In genomic region chr10:125038637-125039036, GRCh38 we compare ENCODE assay signal across 8 cellular contexts.
DNase-seq lines count a peak whose midpoint lies in the region; ATAC-seq, FAIRE-seq and TF ChIP-seq lines count a peak whose summit lies in the region.

No MANE protein-coding gene starts in this region.

- H3K36me3 ChIP-seq in small intestine (ENCODE audit: control insufficient read depth in 2 of 2, insufficient read depth in 2 of 2, low read length in 2 of 2): peaks cover 0 to 5% of the 10 kb centered on the region in 2 donors

- no peaks in the 10 kb centered on the region for H3K9me3 ChIP-seq in small intestine (ENCODE audit: control insufficient read depth, low read depth)

- no peaks in the 10 kb centered on the region for H3K9me3 Mint-ChIP-seq in activated T-cell treated with anti-CD3 and anti-CD28 coated beads, Interleukin-2, amount 50 U/mL, for 24 hours
- H3K9me3 Mint-ChIP-seq in activated CD4-positive, alpha-beta T cell treated with anti-CD3 and anti-CD28 coated beads, Interleukin-2, amount 10 ng/mL, durations not matched to agents 24 days and 14 days: no peaks in the 10 kb centered on the region

- no peaks in the 10 kb centered on the region for H3K27me3 Mint-ChIP-seq in activated T-cell treated with anti-CD3 and anti-CD28 coated beads, Interleukin-2, amount 50 U/mL, for 24 hours
- peaks cover 4% of the 10 kb centered on the region for H3K27me3 Mint-ChIP-seq in activated CD4-positive, alpha-beta T cell treated with anti-CD3 and anti-CD28 coated beads, Interleukin-2, amount 10 ng/mL, durations not matched to agents 24 days and 14 days

- no peak for FAIRE-seq in small intestine (lab: Jason Lieb, UNC)

- no peaks in the 10 kb centered on the region for H3K4me1 Mint-ChIP-seq in activated T-cell treated with anti-CD3 and anti-CD28 coated beads, Interleukin-2, amount 50 U/mL, for 24 hours (ENCODE audit: low read depth)
- H3K4me1 Mint-ChIP-seq in activated CD4-positive, alpha-beta T cell treated with anti-CD3 and anti-CD28 coated beads, Interleukin-2, amount 10 ng/mL, durations not matched to agents 24 days and 14 days: no peaks in the 10 kb centered on the region

- ATAC-seq in SK-N-SH treated with all-trans-retinoic acid at 6 μM for 48 hours (peak; percentile 35), left ventricle myocardium superior (peak; percentile 94)

- WGBS in small intestine, 3 donors: 36 to 67% (median 50%) methylated on average over 8 of the region's 8 CpGs

- no peak overlapping the region for H3K4me3 Mint-ChIP-seq in activated T-cell treated with anti-CD3 and anti-CD28 coated beads, Interleukin-2, amount 50 U/mL, for 24 hours
- H3K4me3 Mint-ChIP-seq in activated CD4-positive, alpha-beta T cell treated with anti-CD3 and anti-CD28 coated beads, Interleukin-2, amount 10 ng/mL, durations not matched to agents 24 days and 14 days: no peak overlapping the region

- H3K27me3 ChIP-seq in small intestine (ENCODE audit: control insufficient read depth in 2 of 2, insufficient read depth in 2 of 2, low read length in 2 of 2): no peaks in the 10 kb centered on the region

- peak overlapping the region in 1 of 2 donors; percentile 46 for H3K27ac ChIP-seq in small intestine (ENCODE audit: low read depth in 1 of 2, low read length in 1 of 2)

- H3K4me3 ChIP-seq in small intestine (ENCODE audit: low read depth in 1 of 2, low read length in 2 of 2): no peak overlapping the region

- peaks cover 8 to 9% of the 10 kb centered on the region in 2 donors for H3K4me1 ChIP-seq in small intestine (ENCODE audit: control insufficient read depth in 2 of 2, insufficient read depth in 1 of 2, low read depth in 1 of 2, low read length in 1 of 2)

- intact Hi-C loops in left ventricle myocardium superior (cut with micrococcal nuclease): no loop called here
- intact Hi-C loops in activated CD4-positive, alpha-beta T cell treated with anti-CD3 and anti-CD28 coated beads, Interleukin-2, amount 10 ng/mL, durations not matched to agents 24 days and 14 days (cut with micrococcal nuclease): no loop called here

- no peaks in the 10 kb centered on the region for H3K36me3 Mint-ChIP-seq in activated T-cell treated with anti-CD3 and anti-CD28 coated beads, Interleukin-2, amount 50 U/mL, for 24 hours (ENCODE audit: low read depth)
- no peaks in the 10 kb centered on the region for H3K36me3 Mint-ChIP-seq in activated CD4-positive, alpha-beta T cell treated with anti-CD3 and anti-CD28 coated beads, Interleukin-2, amount 10 ng/mL, durations not matched to agents 24 days and 14 days (ENCODE audit: low read depth)

- no peak overlapping the region for H3K27ac Mint-ChIP-seq in activated T-cell treated with anti-CD3 and anti-CD28 coated beads, Interleukin-2, amount 50 U/mL, for 24 hours
- H3K27ac Mint-ChIP-seq in activated CD4-positive, alpha-beta T cell treated with anti-CD3 and anti-CD28 coated beads, Interleukin-2, amount 10 ng/mL, durations not matched to agents 24 days and 14 days: no peak overlapping the region

- DNase-seq in H4 (ENCODE audit: low spot score): peak; percentile 36
- DNase-seq in left ventricle myocardium superior: peak; percentile 82
- peak; percentile 90 for DNase-seq in small intestine
- no peak for DNase-seq in GOT3 (lab: John Stamatoyannopoulos, UW)
- DNase-seq in activated T-cell treated with anti-CD3 and anti-CD28 coated beads, Interleukin-2, amount 50 U/mL, for 24 hours: no peak
- DNase-seq in activated CD4-positive, alpha-beta T cell treated with anti-CD3 and anti-CD28 coated beads, Interleukin-2, amount 10 ng/mL, durations not matched to agents 24 days and 14 days: no peak
- DNase-seq in EL: no peak

TF ChIP-seq in SK-N-SH treated with all-trans-retinoic acid at 6 μM for 48 hours, 23 proteins besides CTCF, POLR2A, EP300 and RAD21:
- TF ChIP-seq ARNTL (CRISPR knock-in tag; IDR thresholded peaks at IDR 0.05; ENCODE audit: borderline replicate concordance, low read depth) (no peak), ZC3H10 (CRISPR knock-in tag; IDR thresholded peaks at IDR 0.05) (no peak), TSHZ2 (CRISPR knock-in tag; IDR thresholded peaks at IDR 0.05) (no peak), ZFP30 (CRISPR knock-in tag; IDR thresholded peaks at IDR 0.05) (no peak), ZFP3 (CRISPR knock-in tag; IDR thresholded peaks at IDR 0.05) (no peak), SNAI2 (CRISPR knock-in tag; IDR thresholded peaks at IDR 0.05) (no peak), ZNF565 (CRISPR knock-in tag; conservative IDR thresholded peaks at IDR 0.05; ENCODE audit: low read depth) (no peak), OSR1 (CRISPR knock-in tag; IDR thresholded peaks at IDR 0.05) (no peak)

Comparison
In these comparisons a context has a peak if more than half of its experiments do, and no peak if none do; other contexts are left out.
1. DNase-seq: peak in H4 (single experiment), left ventricle myocardium superior (single experiment) and small intestine (single experiment); none in GOT3 (single experiment), activated T-cell treated with anti-CD3 and anti-CD28 coated beads, Interleukin-2, amount 50 U/mL, for 24 hours (single experiment), activated CD4-positive, alpha-beta T cell treated with anti-CD3 and anti-CD28 coated beads, Interleukin-2, amount 10 ng/mL, durations not matched to agents 24 days and 14 days (single experiment) and EL (single experiment).